In genomic region chr17:45146616-45147101, GRCh38 we compare ENCODE assay signal across 1 cellular context.
TF ChIP-seq lines count a peak whose summit lies in the region.

No MANE protein-coding gene starts in this region.

TF ChIP-seq in endothelial cell of umbilical vein, 7 proteins besides CTCF, POLR2A, EP300 and RAD21:
- TF ChIP-seq MAX (IDR thresholded peaks at IDR 0.05; ENCODE audit: insufficient read depth, insufficient read length) (peak; percentile 37), POLR2AphosphoS5 (IDR thresholded peaks at IDR 0.05; ENCODE audit: insufficient read depth, low read depth, low read length) (peak; percentile 32), JUN (IDR thresholded peaks at IDR 0.05; ENCODE audit: borderline replicate concordance, insufficient read depth, insufficient read length, low read depth) (no peak)
